Comparison of ENCODE assay signal across 8 cellular contexts in genomic region chr17:4833941-4834501, GRCh38. TPM values are rescaled to one million over a fixed set of nuclear protein-coding genes. Genes with fewer than 3 reads are reported as not detected.
DNase-seq lines count a peak whose midpoint lies in the region; ATAC-seq and TF ChIP-seq lines count a peak whose summit lies in the region.

No MANE protein-coding gene starts in this region.

- peak overlapping the region; percentile 75 for H3K27ac ChIP-seq in Panc1 (ENCODE audit: low read length)
- H3K27ac ChIP-seq in colonic mucosa: peak overlapping the region; percentile 98
- peak overlapping the region; percentile 38 to 84 for H3K27ac ChIP-seq in lung (ENCODE audit: low read depth in 1 of 2, low read length in 1 of 2)
- H3K27ac ChIP-seq in thymus (ENCODE audit: low read depth): peak overlapping the region; percentile 86

- in situ Hi-C loops in Panc1 (cut with HindIII; ENCODE audit: low pct_unique_long_range_greater_than_20kb, low sequenced_read_pairs): no loop called here

- POLR2A ChIA-PET in Panc1 (lab: Charles Lee): no interaction called here

- peaks cover 9% of the 10 kb centered on the region for H3K4me1 ChIP-seq in Panc1 (ENCODE audit: control insufficient read depth, insufficient read depth, low read length)
- H3K4me1 ChIP-seq in colonic mucosa: peaks cover 15% of the 10 kb centered on the region
- H3K4me1 ChIP-seq in lung (ENCODE audit: control insufficient read depth in 2 of 2, insufficient read depth in 2 of 2, low read length in 2 of 2): peaks cover 8 to 13% of the 10 kb centered on the region in 2 donors
- peaks cover 10% of the 10 kb centered on the region for H3K4me1 ChIP-seq in thymus (ENCODE audit: control insufficient read depth, insufficient read depth, low read length)

- intact Hi-C loops in Panc1 (cut with micrococcal nuclease; ENCODE audit: unreplicated experiment): no loop called here
- intact Hi-C loops in colonic mucosa (cut with DNase I): no loop called here

- peak; percentile 1 for DNase-seq in activated effector memory CD4-positive, alpha-beta T cell treated with Interleukin-2 at 50 U/mL for 16 hours
- DNase-seq in activated effector memory CD4-positive, alpha-beta T cell treated with anti-CD3 and anti-CD28 coated beads, Interleukin-2, amount 50 U/mL, for 16 hours: no peak
- DNase-seq in Panc1 (ENCODE audit: low read depth, low spot score) (no peak), colonic mucosa (peak; percentile 60), lung (ENCODE audit: low spot score) (no peak)

- CTCF ChIA-PET in Panc1 (lab: Charles Lee): no interaction called here

- peak overlapping the region; percentile 81 to 90 for H3K9ac ChIP-seq in colonic mucosa (ENCODE audit: low read depth in 2 of 2, low read length in 2 of 2)

- BruUV-seq in Panc1 (replicated peaks; lab: Mats Ljungman, UMichigan): no TSS peak

- 2% methylated on average over 13 of the region's 13 CpGs for WGBS in lung, 2 donors
- WGBS in thymus: 15% methylated on average over 13 of the region's 13 CpGs

- no peaks in the 10 kb centered on the region for H3K9me3 ChIP-seq in Panc1 (ENCODE audit: control insufficient read depth, insufficient read depth, low read depth, low read length)
- H3K9me3 ChIP-seq in colonic mucosa: no peaks in the 10 kb centered on the region
- H3K9me3 ChIP-seq in lung (ENCODE audit: control insufficient read depth in 2 of 2, insufficient read depth in 1 of 2, low read length in 1 of 2): no peaks in the 10 kb centered on the region
- no peaks in the 10 kb centered on the region for H3K9me3 ChIP-seq in thymus (ENCODE audit: control insufficient read depth)

- no peak for TF ChIP-seq CTCF in Panc1 (IDR thresholded peaks at IDR 0.05)
- no peak for TF ChIP-seq CTCF in colonic mucosa (IDR thresholded peaks at IDR 0.05)
- no peak for TF ChIP-seq CTCF in lung (IDR thresholded peaks at IDR 0.05; ENCODE audit: control extremely low read depth, extremely low read depth)

- H3K4me3 ChIP-seq in Panc1 (ENCODE audit: low read depth in 2 of 2, low read length in 2 of 2) (peak overlapping the region; percentile 73 to 86), colonic mucosa (peak overlapping the region; percentile 94), lung (peak overlapping the region; percentile 72), thymus (ENCODE audit: low read length) (peak overlapping the region; percentile 92)

- ATAC-seq in Panc1: peak; percentile 44; the same call in 1 of the 2 replicates
- no peak for ATAC-seq in lung (ENCODE audit: insufficient read depth, low FRiP score)
- no peak for ATAC-seq in GM18861 (IDR thresholded peaks at IDR 0.05; ENCODE audit: unreplicated experiment)
- no peak for ATAC-seq in HG02870 (IDR thresholded peaks at IDR 0.05; ENCODE audit: unreplicated experiment)

- H3K36me3 ChIP-seq in Panc1 (ENCODE audit: control insufficient read depth, insufficient read depth, low read length): no peaks in the 10 kb centered on the region
- no peaks in the 10 kb centered on the region for H3K36me3 ChIP-seq in colonic mucosa
- H3K36me3 ChIP-seq in lung (ENCODE audit: control insufficient read depth in 2 of 2, insufficient read depth in 2 of 2, low read length in 2 of 2): no peaks in the 10 kb centered on the region
- peaks cover 7% of the 10 kb centered on the region for H3K36me3 ChIP-seq in thymus (ENCODE audit: control insufficient read depth, insufficient read depth)

- H3K27me3 ChIP-seq in Panc1 (ENCODE audit: control insufficient read depth, insufficient read depth, low read length) (no peaks in the 10 kb centered on the region), colonic mucosa (no peaks in the 10 kb centered on the region), lung (ENCODE audit: control insufficient read depth, insufficient read depth) (no peaks in the 10 kb centered on the region), thymus (ENCODE audit: control insufficient read depth, insufficient read depth) (no peaks in the 10 kb centered on the region)

RNA-seq across cellular contexts. Expression of gene MINK1, which starts 0.9 kb away (rescaled TPM):
- total RNA-seq in Panc1 (2021; ENCODE audit: unreplicated experiment): 78.2 TPM
- polyA plus RNA-seq in Panc1 (2012; ENCODE audit: insufficient read length): 84.8 TPM
- total RNA-seq in colonic mucosa: 100 to 1,000 TPM; 172 to 215 TPM
- total RNA-seq in lung: 10 to 100 TPM; 39.2 to 95.4 TPM
- 10 to 100 TPM; 36.5 to 62.8 TPM for polyA plus RNA-seq in lung
- polyA plus RNA-seq in thymus: 83.8 TPM

RNA-seq across cellular contexts. Expression of gene PLD2, which starts 27.1 kb away (rescaled TPM):
- 40.2 TPM for total RNA-seq in Panc1 (2021; ENCODE audit: unreplicated experiment)
- 39.1 TPM for polyA plus RNA-seq in Panc1 (2012; ENCODE audit: insufficient read length)
- 10 to 100 TPM; 18.8 to 28.3 TPM for total RNA-seq in colonic mucosa
- total RNA-seq in lung: 10 to 100 TPM; 27.1 to 42.3 TPM
- polyA plus RNA-seq in lung: 10 to 100 TPM; 18.0 to 22.4 TPM
- 30.7 TPM for polyA plus RNA-seq in thymus

RNA-seq across cellular contexts. Expression of gene PSMB6, which starts 38.1 kb away (rescaled TPM):
- total RNA-seq in Panc1 (2021; ENCODE audit: unreplicated experiment): 156 TPM
- 159 TPM for polyA plus RNA-seq in Panc1 (2012; ENCODE audit: insufficient read length)
- 100 to 1,000 TPM in 1 of 2 donors, 10 to 100 TPM in 1; 97.5 to 171 TPM for total RNA-seq in colonic mucosa
- 100 to 1,000 TPM in 1 of 2 donors, 10 to 100 TPM in 1; 63.7 to 141 TPM for total RNA-seq in lung
- 100 to 1,000 TPM; 172 to 237 TPM for polyA plus RNA-seq in lung
- 122 TPM for polyA plus RNA-seq in thymus

RNA-seq across cellular contexts. Expression of gene GLTPD2, which starts 45.3 kb away (rescaled TPM):
- not detected for total RNA-seq in Panc1 (2021; ENCODE audit: unreplicated experiment)
- 0.79 TPM for polyA plus RNA-seq in Panc1 (2012; ENCODE audit: insufficient read length)
- total RNA-seq in colonic mucosa: under 1 TPM; 0.35 to 0.40 TPM
- under 1 TPM in 1 of 2 donors, not detected in 1; 0.34 TPM for total RNA-seq in lung
- under 1 TPM in 1 of 2 donors, not detected in 1; 0.41 TPM for polyA plus RNA-seq in lung
- polyA plus RNA-seq in thymus: 0.16 TPM

Comparison
In these comparisons a context has a peak if more than half of its experiments do, and no peak if none do; other contexts are left out.
1. DNase-seq: peak in activated effector memory CD4-positive, alpha-beta T cell treated with Interleukin-2 at 50 U/mL for 16 hours (single experiment) and colonic mucosa (single experiment); none in activated effector memory CD4-positive, alpha-beta T cell treated with anti-CD3 and anti-CD28 coated beads, Interleukin-2, amount 50 U/mL, for 16 hours (single experiment), Panc1 (single experiment) and lung (single experiment).
2. Peak in every context shown above with its lines, with median percentiles within 50 percentile points of each other: H3K27ac ChIP-seq and H3K4me3 ChIP-seq.